In the genomic region with DNA sequence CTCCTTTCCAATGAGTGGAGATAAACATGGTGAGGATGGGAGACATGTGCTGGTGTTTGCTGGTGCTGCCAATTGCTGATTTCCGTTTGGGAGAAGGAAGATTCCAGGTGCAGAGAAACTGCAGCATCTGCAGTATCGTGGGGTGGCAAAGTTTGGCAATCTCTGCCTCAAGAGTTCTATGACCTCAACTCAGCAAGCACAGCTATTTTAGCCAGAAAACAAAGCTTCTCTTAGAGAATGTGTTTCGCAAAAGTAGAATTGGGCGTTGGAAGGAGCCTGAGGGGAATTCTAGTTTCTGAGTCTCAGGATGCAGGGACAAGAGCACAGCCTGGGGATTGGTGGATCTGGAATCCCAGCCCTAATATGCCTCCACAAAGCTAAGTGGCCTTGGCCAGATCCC, we compare ENCODE assay signal across 20 cellular contexts. TPM values are rescaled to one million over a fixed set of nuclear protein-coding genes. Genes with fewer than 3 reads are reported as not detected.
DNase-seq lines count a peak whose midpoint lies in the region; ATAC-seq and TF ChIP-seq lines count a peak whose summit lies in the region.
"Had no signal": no experiment of that assay in that cellular context is flagged by ENCODE, and none has a peak within 500 bp of the region (broad histone marks: within the 10 kb centered on the region; RNA-seq: fewer than 3 reads in every experiment).

No MANE protein-coding gene starts in this region.

- H3K79me1 ChIP-seq in trophoblast cell (ENCODE audit: low read length) = no peaks in the 10 kb centered on the region

- H3K18ac ChIP-seq in trophoblast cell (ENCODE audit: low read length) = no peak overlapping the region

- H4K91ac ChIP-seq in trophoblast cell (ENCODE audit: low read depth, low read length) = no peak overlapping the region

- H3K4me3 ChIP-seq in adipocyte (ENCODE audit: low read length) (no peak overlapping the region), trophoblast cell (ENCODE audit: low read depth, low read length) (no peak overlapping the region), upper lobe of right lung (no peak overlapping the region), left ventricle myocardium inferior (no peak overlapping the region)
- H3K4me3 ChIP-seq: A549, PC-9, SK-N-MC had no signal

- H3K27me3 ChIP-seq in adipocyte (replicated peaks; ENCODE audit: control insufficient read depth, insufficient read depth, low read length) (no peaks in the 10 kb centered on the region), trophoblast cell (ENCODE audit: insufficient read depth, low read length) (no peaks in the 10 kb centered on the region), upper lobe of right lung (no peaks in the 10 kb centered on the region), left ventricle myocardium inferior (ENCODE audit: low read depth) (no peaks in the 10 kb centered on the region)

- no peak overlapping the region for H3K14ac ChIP-seq in trophoblast cell (ENCODE audit: low read length)

- no peak overlapping the region for H4K8ac ChIP-seq in trophoblast cell (ENCODE audit: low read depth, low read length)

- no peaks in the 10 kb centered on the region for H3K79me2 ChIP-seq in trophoblast cell (ENCODE audit: control insufficient read depth, insufficient read depth, low read length, poor library complexity)

- H3K4ac ChIP-seq in trophoblast cell (ENCODE audit: low read depth, low read length) = no peak overlapping the region

- peak; percentile 26 for DNase-seq in ELF-1 (ENCODE audit: low read depth, low spot score)
- peak; percentile 22 for DNase-seq in adipocyte (ENCODE audit: low read depth)
- DNase-seq in fibroblast of peridontal ligament (ENCODE audit: extremely low read depth) = peak; percentile 34
- DNase-seq in trophoblast cell = peak; percentile 24 to 84
- DNase-seq in upper lobe of right lung = no peak
- DNase-seq in left ventricle myocardium inferior = no peak
- DNase-seq: H7, IMR-90, Karpas-422, NCI-H1105, NCI-H187 treated with DMSO at 0.1 percent for 48 hours, NCI-H345, NCI-H69, PC-9 had no signal

- H3K27ac ChIP-seq in trophoblast cell (ENCODE audit: low read depth, low read length) = no peak overlapping the region
- H3K27ac ChIP-seq in upper lobe of right lung = no peak overlapping the region
- no peak overlapping the region for H3K27ac ChIP-seq in left ventricle myocardium inferior (replicated peaks)
- H3K27ac ChIP-seq: A549, C4-2B, PC-9, SK-N-MC had no signal

- no peak overlapping the region for H2BK5ac ChIP-seq in trophoblast cell (ENCODE audit: low read depth, low read length, poor library complexity)

- H3K36me3 ChIP-seq in adipocyte (ENCODE audit: control insufficient read depth, insufficient read depth, low read length, severe bottlenecking) = no peaks in the 10 kb centered on the region
- no peaks in the 10 kb centered on the region for H3K36me3 ChIP-seq in trophoblast cell (ENCODE audit: control insufficient read depth in 1 of 2, insufficient read depth in 2 of 2, low read length in 2 of 2)
- no peaks in the 10 kb centered on the region for H3K36me3 ChIP-seq in upper lobe of right lung
- H3K36me3 ChIP-seq in left ventricle myocardium inferior = no peaks in the 10 kb centered on the region

- intact Hi-C loops in upper lobe of right lung (cut with DNase I) = no loop called here
- intact Hi-C loops in left ventricle myocardium inferior (cut with micrococcal nuclease) = no loop called here

- H3K23ac ChIP-seq in trophoblast cell (ENCODE audit: low read length) = no peak overlapping the region

- H2AFZ ChIP-seq in trophoblast cell (ENCODE audit: insufficient read depth, low read length, poor library complexity) = no peak overlapping the region
- H2AFZ ChIP-seq: PC-9 had no signal

- no peak overlapping the region for H2AK5ac ChIP-seq in trophoblast cell (ENCODE audit: low read length)

- no peak for TF ChIP-seq CTCF in upper lobe of right lung (IDR thresholded peaks at IDR 0.05)
- TF ChIP-seq CTCF in left ventricle myocardium inferior (IDR thresholded peaks at IDR 0.05; ENCODE audit: borderline replicate concordance) = no peak

- H2BK12ac ChIP-seq in trophoblast cell (ENCODE audit: low read length) = no peak overlapping the region

- ATAC-seq in upper lobe of right lung (no peak), HG02623 (IDR thresholded peaks at IDR 0.05; ENCODE audit: unreplicated experiment) (no peak)
- ATAC-seq: A549, Right ventricle myocardium inferior had no signal

- no peak overlapping the region for H2BK120ac ChIP-seq in trophoblast cell (ENCODE audit: insufficient read depth, low read length, poor library complexity)

- H4K12ac ChIP-seq in trophoblast cell (ENCODE audit: low read depth, low read length) = no peak overlapping the region

- H3K9ac ChIP-seq in adipocyte (ENCODE audit: low read length) = no peak overlapping the region
- no peak overlapping the region for H3K9ac ChIP-seq in trophoblast cell (ENCODE audit: low read length)

- no CpG with 5 or more reads among the region's 4 CpGs for WGBS in trophoblast cell (ENCODE audit: extremely low coverage, insufficient coverage, insufficient read length)

- no peaks in the 10 kb centered on the region for H3K9me3 ChIP-seq in adipocyte (ENCODE audit: control insufficient read depth, low read length)
- no peaks in the 10 kb centered on the region for H3K9me3 ChIP-seq in trophoblast cell (ENCODE audit: insufficient read depth, low read depth, low read length)
- H3K9me3 ChIP-seq in upper lobe of right lung = no peaks in the 10 kb centered on the region
- no peaks in the 10 kb centered on the region for H3K9me3 ChIP-seq in left ventricle myocardium inferior (replicated peaks)
- H3K9me3 ChIP-seq: A549 had no signal

- H3K4me2 ChIP-seq in trophoblast cell (ENCODE audit: low read length) = no peak overlapping the region
- H3K4me2 ChIP-seq: A549, PC-9 had no signal

- H3K4me1 ChIP-seq in adipocyte (ENCODE audit: control insufficient read depth, insufficient read depth, low read length) = peaks cover 34% of the 10 kb centered on the region
- peaks cover 2 to 9% of the 10 kb centered on the region in 2 experiments for H3K4me1 ChIP-seq in trophoblast cell (ENCODE audit: control insufficient read depth in 1 of 2, insufficient read depth in 2 of 2, low read length in 2 of 2)
- H3K4me1 ChIP-seq in upper lobe of right lung = no peaks in the 10 kb centered on the region
- peaks cover 11% of the 10 kb centered on the region for H3K4me1 ChIP-seq in left ventricle myocardium inferior
- H3K4me1 ChIP-seq: A549 had no signal

RNA-seq across cellular contexts. Expression of a gene that starts 18.2 kb away (rescaled TPM):
- polyA plus RNA-seq in trophoblast cell (2013) = 0.14 and 0.26 TPM in 2 replicates
- total RNA-seq in upper lobe of right lung (0.32 TPM), left ventricle myocardium inferior (3.3 TPM)
- total RNA-seq: HT-29 had no signal

Comparison
In these comparisons a context has a peak if more than half of its experiments do, and no peak if none do; other contexts are left out.
1. DNase-seq: peak in ELF-1 (single experiment), adipocyte (single experiment), fibroblast of peridontal ligament (single experiment) and trophoblast cell (2 of 2); none in upper lobe of right lung (single experiment) and left ventricle myocardium inferior (single experiment).